In genomic region chr15:74635228-74635627, GRCh38 we compare ENCODE assay signal across 8 cellular contexts. TPM values are rescaled to one million over a fixed set of nuclear protein-coding genes. Genes with fewer than 3 reads are reported as not detected.
DNase-seq lines count a peak whose midpoint lies in the region; ATAC-seq and FAIRE-seq lines count a peak whose summit lies in the region.

No MANE protein-coding gene starts in this region.

- H3K36me3 Mint-ChIP-seq in activated naive CD4-positive, alpha-beta T cell treated with anti-CD3 and anti-CD28 coated beads, Interleukin-2, amount 10 ng/mL, durations not matched to agents 7 days and 5 days, result peaks cover 38% of the 10 kb centered on the region

- peak; percentile 84 for FAIRE-seq in HTR-8/SVneo (lab: Jason Lieb, UNC)

- DNase-seq in GM03348 (ENCODE audit: low spot score), result peak; percentile 78
- DNase-seq in HTR-8/SVneo (ENCODE audit: insufficient read length, low spot score), result peak; percentile 69
- peak; percentile 63 for DNase-seq in SKM-1 (lab: John Stamatoyannopoulos, UW; ENCODE audit: unreplicated experiment)
- peak; percentile 83 for DNase-seq in activated naive CD4-positive, alpha-beta T cell treated with anti-CD3 and anti-CD28 coated beads, Interleukin-2, amount 10 ng/mL, durations not matched to agents 7 days and 5 days
- peak; percentile 66 for DNase-seq in Right ventricle myocardium superior
- DNase-seq in renal cortical epithelial cell (ENCODE audit: low read depth), result peak; percentile 40

- H3K9me3 Mint-ChIP-seq in activated naive CD4-positive, alpha-beta T cell treated with anti-CD3 and anti-CD28 coated beads, Interleukin-2, amount 10 ng/mL, durations not matched to agents 7 days and 5 days, result no peaks in the 10 kb centered on the region

- H3K27ac Mint-ChIP-seq in activated naive CD4-positive, alpha-beta T cell treated with anti-CD3 and anti-CD28 coated beads, Interleukin-2, amount 10 ng/mL, durations not matched to agents 7 days and 5 days, result no peak overlapping the region

- H3K4me3 Mint-ChIP-seq in activated naive CD4-positive, alpha-beta T cell treated with anti-CD3 and anti-CD28 coated beads, Interleukin-2, amount 10 ng/mL, durations not matched to agents 7 days and 5 days, result no peak overlapping the region

- intact Hi-C loops in Right ventricle myocardium superior (cut with DNase I), result loop anchor here (2.0 to 10.0 kb wide), 2 partner anchors 134 to 320 kb away; partner anchors contain the start of gene RPP25

- peaks cover 4% of the 10 kb centered on the region for H3K4me1 Mint-ChIP-seq in activated naive CD4-positive, alpha-beta T cell treated with anti-CD3 and anti-CD28 coated beads, Interleukin-2, amount 10 ng/mL, durations not matched to agents 7 days and 5 days

- no peaks in the 10 kb centered on the region for H3K27me3 Mint-ChIP-seq in activated naive CD4-positive, alpha-beta T cell treated with anti-CD3 and anti-CD28 coated beads, Interleukin-2, amount 10 ng/mL, durations not matched to agents 7 days and 5 days

- peak; percentile 74 for ATAC-seq in Right ventricle myocardium superior (ENCODE audit: poor library complexity)
- no peak for ATAC-seq in GM19023 (IDR thresholded peaks at IDR 0.05; ENCODE audit: unreplicated experiment)
- no peak for ATAC-seq in HG02623 (IDR thresholded peaks at IDR 0.05; ENCODE audit: unreplicated experiment)

- CTCF ChIA-PET in activated naive CD4-positive, alpha-beta T cell treated with anti-CD3 and anti-CD28 coated beads, Interleukin-2, amount 10 ng/mL, durations not matched to agents 7 days and 5 days (lab: Charles Lee), result interaction anchor here (0.7 to 14.2 kb wide), 24 partner anchors 13 to 314 kb away, joined by 3 to 347 read pairs (median 4); partner anchors contain the start of genes CLK3, CYP1A1 and CYP1A2

RNA-seq across cellular contexts. Expression of gene CLK3, which starts 19.6 kb away (rescaled TPM):
- total RNA-seq in Right ventricle myocardium superior (44.0 TPM), renal cortical epithelial cell (74.8 and 92.0 TPM in 2 replicates)
